ENCODE assay signal across 1 cellular context in genomic region chr9:89815903-89816573, GRCh38.
TF ChIP-seq lines count a peak whose summit lies in the region.

No MANE protein-coding gene starts in this region.

TF ChIP-seq in WTC11, 78 proteins besides CTCF, POLR2A, EP300 and RAD21 (continued from another document):
- TF ChIP-seq MAX (CRISPR knock-in tag; IDR thresholded peaks at IDR 0.05) (no peak), EMX1 (CRISPR knock-in tag; IDR thresholded peaks at IDR 0.05) (no peak), KAT7 (CRISPR knock-in tag; IDR thresholded peaks at IDR 0.05; ENCODE audit: borderline replicate concordance) (no peak)
